12 cellular contexts compared by ENCODE assay signal in the genomic region with DNA sequence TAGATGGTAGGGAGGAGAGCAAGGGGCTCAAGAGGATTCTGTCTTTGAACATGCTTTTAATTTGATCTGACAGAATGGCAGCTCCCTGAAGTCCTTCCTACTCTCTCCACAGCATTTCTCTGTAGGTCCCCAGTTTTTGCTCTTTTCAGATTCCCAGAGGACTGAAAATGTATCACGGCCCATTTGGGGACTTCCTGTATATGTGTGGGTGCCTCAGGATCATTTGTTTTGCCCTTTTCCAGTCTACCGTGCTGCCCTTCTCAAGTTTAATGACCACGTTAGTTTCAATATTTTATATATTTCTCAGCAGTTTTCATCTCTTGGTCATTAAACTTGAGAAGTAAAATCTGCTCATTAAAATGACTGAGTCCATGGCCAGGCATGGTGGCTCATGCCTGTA. TPM values are rescaled to one million over a fixed set of nuclear protein-coding genes. Genes with fewer than 3 reads are reported as not detected.
DNase-seq lines count a peak whose midpoint lies in the region; ATAC-seq and TF ChIP-seq lines count a peak whose summit lies in the region.
"Had no signal": no experiment of that assay in that cellular context is flagged by ENCODE, and none has a peak within 500 bp of the region (broad histone marks: within the 10 kb centered on the region; RNA-seq: fewer than 3 reads in every experiment).

No MANE protein-coding gene starts in this region.

- no peaks in the 10 kb centered on the region for H3K9me3 Mint-ChIP-seq in activated CD4-positive, alpha-beta T cell treated with anti-CD3 and anti-CD28 coated beads, Interleukin-2, amount 10 ng/mL, durations not matched to agents 7 days and 5 days
- no peaks in the 10 kb centered on the region for H3K9me3 Mint-ChIP-seq in stimulated activated naive B cell treated with anti-CD40 and anti-IgM and Interleukin-4, amounts not matched to agents 10 μg/mL and 1 μg/mL and 100 μg/mL, for 72 hours
- H3K9me3 Mint-ChIP-seq: WTC11 had no signal

- no peak overlapping the region for H3K4me3 ChIP-seq in MM.1S (ENCODE audit: low read length)
- peak overlapping the region; percentile 96 for H3K4me3 ChIP-seq in coronary artery
- H3K4me3 ChIP-seq in WERI-Rb-1 (ENCODE audit: low read depth, low read length) = no peak overlapping the region
- H3K4me3 ChIP-seq: right lobe of liver had no signal

- H3K4me3 Mint-ChIP-seq in activated CD4-positive, alpha-beta T cell treated with anti-CD3 and anti-CD28 coated beads, Interleukin-2, amount 10 ng/mL, durations not matched to agents 7 days and 5 days = peak overlapping the region; percentile 93
- peak overlapping the region; percentile 80 to 81 for H3K4me3 Mint-ChIP-seq in stimulated activated naive B cell treated with anti-CD40 and anti-IgM and Interleukin-4, amounts not matched to agents 10 μg/mL and 1 μg/mL and 100 μg/mL, for 72 hours
- H3K4me3 Mint-ChIP-seq: WTC11 had no signal

- no peak for DNase-seq in activated CD4-positive, alpha-beta T cell treated with anti-CD3 and anti-CD28 coated beads, Interleukin-2, amount 10 ng/mL, durations not matched to agents 7 days and 5 days
- no peak for DNase-seq in activated CD4-positive, alpha-beta T cell treated with anti-CD3 and anti-CD28 coated beads for 1 hour
- no peak for DNase-seq in MM.1S
- DNase-seq in coronary artery (ENCODE audit: low spot score) = no peak
- no peak for DNase-seq in stimulated activated naive B cell treated with anti-CD40 and anti-IgM and Interleukin-4, amounts not matched to agents 10 μg/mL and 1 μg/mL and 100 μg/mL, for 72 hours
- DNase-seq in WERI-Rb-1 = no peak
- no peak for DNase-seq in DMS114 treated with DMSO at 0.1 percent for 48 hours (lab: John Stamatoyannopoulos, UW; ENCODE audit: unreplicated experiment)
- DNase-seq in NCI-H1694 (lab: John Stamatoyannopoulos, UW) = no peak
- DNase-seq: brain microvascular endothelial cell, left ventricle myocardium superior, right lobe of liver had no signal

- peak overlapping the region; percentile 93 for H3K27ac Mint-ChIP-seq in activated CD4-positive, alpha-beta T cell treated with anti-CD3 and anti-CD28 coated beads, Interleukin-2, amount 10 ng/mL, durations not matched to agents 7 days and 5 days
- H3K27ac Mint-ChIP-seq in stimulated activated naive B cell treated with anti-CD40 and anti-IgM and Interleukin-4, amounts not matched to agents 10 μg/mL and 1 μg/mL and 100 μg/mL, for 72 hours = peak overlapping the region; percentile 95
- H3K27ac Mint-ChIP-seq: WTC11 had no signal

- ATAC-seq in stimulated activated naive B cell treated with anti-CD40 and anti-IgM and Interleukin-4, amounts not matched to agents 10 μg/mL and 1 μg/mL and 100 μg/mL, for 72 hours (replicated peaks) = no peak
- ATAC-seq: left ventricle myocardium superior, right lobe of liver, WTC11 had no signal

- H2AFZ ChIP-seq in MM.1S (ENCODE audit: low read length) = no peak overlapping the region

- no peaks in the 10 kb centered on the region for H3K9me3 ChIP-seq in MM.1S (replicated peaks; ENCODE audit: insufficient read depth, low read length)
- H3K9me3 ChIP-seq in WERI-Rb-1 (ENCODE audit: severe bottlenecking) = peaks cover 3% of the 10 kb centered on the region
- H3K9me3 ChIP-seq: right lobe of liver had no signal

- POLR2A ChIA-PET in activated CD4-positive, alpha-beta T cell treated with anti-CD3 and anti-CD28 coated beads, Interleukin-2, amount 10 ng/mL, durations not matched to agents 7 days and 5 days (lab: Charles Lee) = no interaction called here

- CTCF ChIA-PET in activated CD4-positive, alpha-beta T cell treated with anti-CD3 and anti-CD28 coated beads, Interleukin-2, amount 10 ng/mL, durations not matched to agents 7 days and 5 days (lab: Charles Lee) = no interaction called here

- peaks cover 12% of the 10 kb centered on the region for H3K4me1 ChIP-seq in MM.1S (ENCODE audit: low read length)

- H3K4me1 Mint-ChIP-seq in activated CD4-positive, alpha-beta T cell treated with anti-CD3 and anti-CD28 coated beads, Interleukin-2, amount 10 ng/mL, durations not matched to agents 7 days and 5 days = peaks cover 61% of the 10 kb centered on the region
- H3K4me1 Mint-ChIP-seq in stimulated activated naive B cell treated with anti-CD40 and anti-IgM and Interleukin-4, amounts not matched to agents 10 μg/mL and 1 μg/mL and 100 μg/mL, for 72 hours = peaks cover 43 to 71% of the 10 kb centered on the region in 2 donors

- no peak overlapping the region for H3K9ac ChIP-seq in MM.1S (ENCODE audit: low read length)

- peaks cover 62% of the 10 kb centered on the region for H3K79me2 ChIP-seq in MM.1S (ENCODE audit: low read length)

- H3K4me2 ChIP-seq in MM.1S (ENCODE audit: low read depth, low read length) = peak overlapping the region; percentile 65; the same call in 1 of the 2 replicates

- no peaks in the 10 kb centered on the region for H3K27me3 ChIP-seq in MM.1S (replicated peaks; ENCODE audit: insufficient read depth, low read length)
- no peaks in the 10 kb centered on the region for H3K27me3 ChIP-seq in WERI-Rb-1 (ENCODE audit: insufficient read depth, low read depth, severe bottlenecking)
- H3K27me3 ChIP-seq: brain microvascular endothelial cell, right lobe of liver had no signal

- H3K27ac ChIP-seq in MM.1S (ENCODE audit: low read length) (no peak overlapping the region), coronary artery (peak overlapping the region; percentile 98 to 99), WERI-Rb-1 (no peak overlapping the region)
- H3K27ac ChIP-seq: brain microvascular endothelial cell, right lobe of liver had no signal

- no peaks in the 10 kb centered on the region for H4K20me1 ChIP-seq in MM.1S (ENCODE audit: insufficient read depth, low read length)

- peaks cover 36% of the 10 kb centered on the region for H3K36me3 Mint-ChIP-seq in activated CD4-positive, alpha-beta T cell treated with anti-CD3 and anti-CD28 coated beads, Interleukin-2, amount 10 ng/mL, durations not matched to agents 7 days and 5 days (ENCODE audit: low read depth)
- H3K36me3 Mint-ChIP-seq in stimulated activated naive B cell treated with anti-CD40 and anti-IgM and Interleukin-4, amounts not matched to agents 10 μg/mL and 1 μg/mL and 100 μg/mL, for 72 hours = peaks cover 0 to 3% of the 10 kb centered on the region in 2 donors
- H3K36me3 Mint-ChIP-seq: WTC11 had no signal

- no peaks in the 10 kb centered on the region for H3K36me3 ChIP-seq in MM.1S (replicated peaks; ENCODE audit: insufficient read depth, low read length)
- no peaks in the 10 kb centered on the region for H3K36me3 ChIP-seq in WERI-Rb-1
- H3K36me3 ChIP-seq: brain microvascular endothelial cell, right lobe of liver had no signal

- no peaks in the 10 kb centered on the region for H3K9me2 ChIP-seq in MM.1S (replicated peaks; ENCODE audit: insufficient read depth, low read length)

- TF ChIP-seq CTCF in MM.1S (IDR thresholded peaks at IDR 0.05; ENCODE audit: low read length) = no peak
- TF ChIP-seq CTCF in coronary artery (IDR thresholded peaks at IDR 0.05) = no peak
- no peak for TF ChIP-seq CTCF in WERI-Rb-1 (IDR thresholded peaks at IDR 0.05; ENCODE audit: low read depth, low read length)

- H3F3A ChIP-seq in MM.1S (ENCODE audit: insufficient read depth, low read length) = peaks cover 21% of the 10 kb centered on the region

- peaks cover 2% of the 10 kb centered on the region for H3K27me3 Mint-ChIP-seq in activated CD4-positive, alpha-beta T cell treated with anti-CD3 and anti-CD28 coated beads, Interleukin-2, amount 10 ng/mL, durations not matched to agents 7 days and 5 days
- no peaks in the 10 kb centered on the region for H3K27me3 Mint-ChIP-seq in stimulated activated naive B cell treated with anti-CD40 and anti-IgM and Interleukin-4, amounts not matched to agents 10 μg/mL and 1 μg/mL and 100 μg/mL, for 72 hours

RNA-seq across cellular contexts. Expression of gene TBC1D1, which starts 2.3 kb away (rescaled TPM):
- total RNA-seq in activated CD4-positive, alpha-beta T cell treated with anti-CD3 and anti-CD28 coated beads, Interleukin-2, amount 10 ng/mL, durations not matched to agents 7 days and 5 days = 10 to 100 TPM; 73.9 to 99.1 TPM

Comparison
In these comparisons a context has a peak if more than half of its experiments do, and no peak if none do; other contexts are left out.
1. H3K27ac ChIP-seq: peak in coronary artery (2 of 2); none in MM.1S (single experiment) and WERI-Rb-1 (single experiment).